Comparison of ENCODE assay signal across 27 cellular contexts in genomic region chr3:140595295-140595694, GRCh38.
DNase-seq lines count a peak whose midpoint lies in the region; ATAC-seq and TF ChIP-seq lines count a peak whose summit lies in the region.
"Had no signal": no experiment of that assay in that cellular context is flagged by ENCODE, and none has a peak within 500 bp of the region (broad histone marks: within the 10 kb centered on the region; RNA-seq: fewer than 3 reads in every experiment).

No MANE protein-coding gene starts in this region.

- H3K27me3 ChIP-seq in RWPE2 (ENCODE audit: insufficient read depth, poor library complexity, severe bottlenecking): no peaks in the 10 kb centered on the region
- no peaks in the 10 kb centered on the region for H3K27me3 ChIP-seq in esophagus muscularis mucosa
- H3K27me3 ChIP-seq: pancreas had no signal

- DNase-seq in RWPE2 (ENCODE audit: low spot score): no peak
- DNase-seq in esophagus muscularis mucosa (ENCODE audit: extremely low spot score): peak; percentile 53
- DNase-seq in left ventricle myocardium superior: peak; percentile 30
- no peak for DNase-seq in NOMO-1 treated with DMSO at 0.1 percent for 48 hours (lab: John Stamatoyannopoulos, UW; ENCODE audit: unreplicated experiment)
- no peak for DNase-seq in NOMO-1 (lab: John Stamatoyannopoulos, UW; ENCODE audit: unreplicated experiment in 2 of 2)
- DNase-seq: ACHN; activated CD4-positive, alpha-beta memory T cell treated with anti-CD3 and anti-CD28 coated beads for 36 hours; activated CD4-positive, CD25-positive, alpha-beta regulatory T cell; activated gamma-delta T cell treated with Interleukin-2 at 50 U/mL for 16 hours; amniotic stem cell; C1 segment of cervical spinal cord; cerebellar nuclear complex; effector memory CD4-positive, alpha-beta T cell; hypothalamus; NCI-H1092; NCI-H2029; NCI-H345; pancreas; stimulated activated naive B cell treated with anti-CD40 and anti-IgM and Interleukin-4, amounts not matched to agents 10 μg/mL and 1 μg/mL and 100 μg/mL, for 72 hours had no signal

- H3K9me3 ChIP-seq in RWPE2 (ENCODE audit: severe bottlenecking) (no peaks in the 10 kb centered on the region), esophagus muscularis mucosa (no peaks in the 10 kb centered on the region)
- H3K9me3 ChIP-seq: pancreas had no signal

- TF ChIP-seq CTCF in C4-2B (conservative IDR thresholded peaks at IDR 0.05): no peak
- TF ChIP-seq CTCF in RWPE2 (IDR thresholded peaks at IDR 0.05; ENCODE audit: poor library complexity, severe bottlenecking): no peak
- no peak for TF ChIP-seq CTCF in esophagus muscularis mucosa (IDR thresholded peaks at IDR 0.05)

- intact Hi-C loops in esophagus muscularis mucosa (cut with DNase I): no loop called here
- intact Hi-C loops in left ventricle myocardium superior (cut with micrococcal nuclease): no loop called here

- H3K27ac ChIP-seq in C4-2B: peak overlapping the region; percentile 42; the same call in 1 of the 2 replicates
- no peak overlapping the region for H3K27ac ChIP-seq in RWPE2 (ENCODE audit: poor library complexity, severe bottlenecking)
- H3K27ac ChIP-seq in esophagus muscularis mucosa (replicated peaks in 1 of 4): no peak overlapping the region
- H3K27ac ChIP-seq: KMS-11, pancreas, SK-N-MC had no signal

- H3K4me1 ChIP-seq in RWPE2 (ENCODE audit: insufficient read depth, poor library complexity, severe bottlenecking) (no peaks in the 10 kb centered on the region), esophagus muscularis mucosa (peaks cover 0 to 22% (median 4%) of the 10 kb centered on the region in 4 donors)
- H3K4me1 ChIP-seq: pancreas had no signal

- 76% methylated on average over 2 of the region's 2 CpGs for WGBS in esophagus muscularis mucosa

- H3K4me3 ChIP-seq in RWPE2 (ENCODE audit: severe bottlenecking) (no peak overlapping the region), esophagus muscularis mucosa (no peak overlapping the region)
- H3K4me3 ChIP-seq: pancreas, SK-N-MC had no signal

- TF ChIP-seq POLR2A in esophagus muscularis mucosa (IDR thresholded peaks at IDR 0.05; ENCODE audit: low read depth): no peak

- ATAC-seq in RWPE2 (ENCODE audit: low read depth): 0 out of 3 replicates have a peak, but pooled peaks have one; percentile 17
- ATAC-seq in left ventricle myocardium superior: peak; percentile 89
- no peak for ATAC-seq in GM19452 (IDR thresholded peaks at IDR 0.05; ENCODE audit: unreplicated experiment)
- no peak for ATAC-seq in GM18511 (IDR thresholded peaks at IDR 0.05; ENCODE audit: unreplicated experiment)
- ATAC-seq: natural killer cell treated with Interleukin-12 subunit alpha and Interleukin-12 subunit beta and Interleukin-15 and Interleukin-18, amount 100 ng/mL, for 72 hours; Panc1; sciatic nerve; stimulated activated naive B cell treated with anti-CD40 and anti-IgM and Interleukin-4, amounts not matched to agents 10 μg/mL and 1 μg/mL and 100 μg/mL, for 72 hours had no signal

- H3K36me3 ChIP-seq in RWPE2 (ENCODE audit: low read depth) (no peaks in the 10 kb centered on the region), esophagus muscularis mucosa (no peaks in the 10 kb centered on the region)
- H3K36me3 ChIP-seq: pancreas had no signal

- no peak for TF ChIP-seq EP300 in esophagus muscularis mucosa (IDR thresholded peaks at IDR 0.05)

Comparison
In these comparisons a context has a peak if more than half of its experiments do, and no peak if none do; other contexts are left out.
1. ATAC-seq: peak in RWPE2 (single experiment) and left ventricle myocardium superior (single experiment); none in GM19452 (single experiment) and GM18511 (single experiment).
2. DNase-seq: peak in esophagus muscularis mucosa (single experiment) and left ventricle myocardium superior (single experiment); none in RWPE2 (single experiment), NOMO-1 treated with DMSO at 0.1 percent for 48 hours (single experiment) and NOMO-1 (0 of 2).